26 cellular contexts compared by ENCODE assay signal in genomic region chr3:87359807-87360206, GRCh38.
DNase-seq lines count a peak whose midpoint lies in the region; ATAC-seq and TF ChIP-seq lines count a peak whose summit lies in the region.
"Had no signal": no experiment of that assay in that cellular context is flagged by ENCODE, and none has a peak within 500 bp of the region (broad histone marks: within the 10 kb centered on the region; RNA-seq: fewer than 3 reads in every experiment).

No MANE protein-coding gene starts in this region.

- in situ Hi-C loops in T47D (cut with HindIII; ENCODE audit: low pct_unique_long_range_greater_than_20kb, low sequenced_read_pairs) (no loop called here), mammary epithelial cell (cut with MboI; ENCODE audit: low sequenced_read_pairs in 2 of 2) (no loop called here)

- no peaks in the 10 kb centered on the region for H3K27me3 ChIP-seq in mammary epithelial cell (ENCODE audit: insufficient read depth, low read length)
- no peaks in the 10 kb centered on the region for H3K27me3 ChIP-seq in upper lobe of right lung
- H3K27me3 ChIP-seq: dorsolateral prefrontal cortex had no signal

- no peaks in the 10 kb centered on the region for H3K79me2 ChIP-seq in mammary epithelial cell (ENCODE audit: insufficient read depth, low read length)
- H3K79me2 ChIP-seq: parathyroid adenoma had no signal

- H3K27me3 Mint-ChIP-seq in naive thymus-derived CD8-positive, alpha-beta T cell, result no peaks in the 10 kb centered on the region

- H3K4me3 ChIP-seq in mammary epithelial cell (replicated peaks in 1 of 3; ENCODE audit: insufficient read depth in 1 of 3, low read depth in 2 of 3, low read length in 3 of 3) (no peak overlapping the region), upper lobe of right lung (no peak overlapping the region)
- H3K4me3 ChIP-seq: dorsolateral prefrontal cortex, thoracic aorta had no signal

- BruUV-seq in mammary epithelial cell (replicated peaks; lab: Mats Ljungman, UMichigan), result no TSS peak

- TF ChIP-seq CTCF in mammary epithelial cell (conservative IDR thresholded peaks at IDR 0.05 in 1 of 2, IDR thresholded peaks at IDR 0.05 in 1 of 2; ENCODE audit: extremely low read depth in 1 of 2, insufficient read depth in 1 of 2, low read depth in 1 of 2, low read length in 2 of 2), result no peak
- no peak for TF ChIP-seq CTCF in upper lobe of right lung (IDR thresholded peaks at IDR 0.05)

- no peak overlapping the region for H3K9ac ChIP-seq in mammary epithelial cell (ENCODE audit: insufficient read depth, low read length)
- H3K9ac ChIP-seq: KMS-11, parathyroid adenoma had no signal

- ATAC-seq in esophagus mucosa, result peak; percentile 65
- peak; percentile 55 for ATAC-seq in upper lobe of right lung
- ATAC-seq in naive thymus-derived CD8-positive, alpha-beta T cell, result no peak
- ATAC-seq: activated T-cell treated with anti-CD3 and anti-CD28 coated beads, Interleukin-2, amount 50 U/mL, for 4 hours; HCT116; natural killer cell treated with Interleukin-12 subunit alpha and Interleukin-12 subunit beta and Interleukin-15 and Interleukin-18, amount 100 ng/mL, for 72 hours had no signal

- no peaks in the 10 kb centered on the region for H3K36me3 Mint-ChIP-seq in naive thymus-derived CD8-positive, alpha-beta T cell
- H3K36me3 Mint-ChIP-seq: CD14-positive monocyte; natural killer cell treated with Interleukin-12 subunit alpha and Interleukin-12 subunit beta and Interleukin-15 and Interleukin-18, amount 100 ng/mL, for 72 hours had no signal

- no peaks in the 10 kb centered on the region for H3K9me3 Mint-ChIP-seq in naive thymus-derived CD8-positive, alpha-beta T cell
- H3K9me3 Mint-ChIP-seq: activated T-cell treated with anti-CD3 and anti-CD28 coated beads, Interleukin-2, amount 50 U/mL, for 4 hours; CD14-positive monocyte; natural killer cell treated with Interleukin-12 subunit alpha and Interleukin-12 subunit beta and Interleukin-15 and Interleukin-18, amount 100 ng/mL, for 72 hours had no signal

- dilution Hi-C loops in mammary epithelial cell (cut with HindIII; ENCODE audit: low sequenced_read_pairs), result no loop called here

- no peaks in the 10 kb centered on the region for H3K4me1 ChIP-seq in mammary epithelial cell (ENCODE audit: insufficient read depth, low read length)
- H3K4me1 ChIP-seq in upper lobe of right lung, result no peaks in the 10 kb centered on the region
- H3K4me1 ChIP-seq: parathyroid adenoma had no signal

- no peak overlapping the region for H2AFZ ChIP-seq in mammary epithelial cell (ENCODE audit: low read depth, low read length)
- H2AFZ ChIP-seq: parathyroid adenoma had no signal

- H3K4me3 Mint-ChIP-seq in naive thymus-derived CD8-positive, alpha-beta T cell, result no peak overlapping the region
- H3K4me3 Mint-ChIP-seq: activated T-cell treated with anti-CD3 and anti-CD28 coated beads, Interleukin-2, amount 50 U/mL, for 4 hours; CD14-positive monocyte; natural killer cell treated with Interleukin-12 subunit alpha and Interleukin-12 subunit beta and Interleukin-15 and Interleukin-18, amount 100 ng/mL, for 72 hours had no signal

- H3K4me1 Mint-ChIP-seq in naive thymus-derived CD8-positive, alpha-beta T cell, result no peaks in the 10 kb centered on the region
- H3K4me1 Mint-ChIP-seq: CD14-positive monocyte had no signal

- H3K4me2 ChIP-seq in mammary epithelial cell (ENCODE audit: insufficient read depth, low read depth, low read length), result no peak overlapping the region
- H3K4me2 ChIP-seq: KMS-11 had no signal

- DNase-seq in T47D (ENCODE audit: low read depth in 1 of 2, low spot score in 1 of 2) (peak; percentile 21 to 89), mammary epithelial cell (no peak), NCI-H2171 (lab: John Stamatoyannopoulos, UW) (peak; percentile 24), upper lobe of right lung (no peak), NCI-H2081 (lab: John Stamatoyannopoulos, UW) (no peak), hepatic stellate cell (ENCODE audit: low spot score) (no peak)
- DNase-seq in naive thymus-derived CD8-positive, alpha-beta T cell, result no peak
- DNase-seq: activated CD4-positive, alpha-beta T cell treated with anti-CD3 and anti-CD28 coated beads for 1 hour; activated CD8-positive, alpha-beta memory T cell treated with anti-CD3 and anti-CD28 coated beads for 24 hours; activated naive CD4-positive, alpha-beta T cell treated with Interleukin-2 at 50 U/mL for 16 hours; activated T-cell treated with anti-CD3 and anti-CD28 coated beads, Interleukin-2, amount 50 U/mL, for 4 hours; amniotic stem cell; foreskin melanocyte; mesendoderm; NCI-H1048; NCI-H226; T-helper 9 cell had no signal

- POLR2A ChIA-PET in naive thymus-derived CD8-positive, alpha-beta T cell (lab: Charles Lee), result no interaction called here

- CTCF ChIA-PET in mammary epithelial cell (lab: Charles Lee; ENCODE audit: low non-redundant PET), result no interaction called here

- WGBS in mammary epithelial cell (ENCODE audit: low coverage, missing lambda C conversion rate), result 63% methylated on average over 2 of the region's 2 CpGs

- H3K27ac Mint-ChIP-seq in naive thymus-derived CD8-positive, alpha-beta T cell, result no peak overlapping the region
- H3K27ac Mint-ChIP-seq: natural killer cell treated with Interleukin-12 subunit alpha and Interleukin-12 subunit beta and Interleukin-15 and Interleukin-18, amount 100 ng/mL, for 72 hours had no signal

- H3K9me3 ChIP-seq in mammary epithelial cell (replicated peaks; ENCODE audit: insufficient read depth, low read length) (no peaks in the 10 kb centered on the region), upper lobe of right lung (no peaks in the 10 kb centered on the region)
- H3K9me3 ChIP-seq: thoracic aorta had no signal

- H3K27ac ChIP-seq in mammary epithelial cell (ENCODE audit: insufficient read depth, low read depth, low read length) (no peak overlapping the region), upper lobe of right lung (no peak overlapping the region)
- H3K27ac ChIP-seq: dorsolateral prefrontal cortex, epithelial cell of prostate, KMS-11, parathyroid adenoma, thoracic aorta had no signal

- intact Hi-C loops in mammary epithelial cell (cut with micrococcal nuclease), result no loop called here
- intact Hi-C loops in upper lobe of right lung (cut with DNase I), result no loop called here

- H3K36me3 ChIP-seq in mammary epithelial cell (ENCODE audit: insufficient read depth, low read length), result no peaks in the 10 kb centered on the region
- no peaks in the 10 kb centered on the region for H3K36me3 ChIP-seq in upper lobe of right lung
- H3K36me3 ChIP-seq: thoracic aorta had no signal

- H4K20me1 ChIP-seq in mammary epithelial cell (ENCODE audit: insufficient read depth, low read length), result no peaks in the 10 kb centered on the region

Comparison
In these comparisons a context has a peak if more than half of its experiments do, and no peak if none do; other contexts are left out.
1. DNase-seq: peak in T47D (2 of 2) and NCI-H2171 (single experiment); none in mammary epithelial cell (single experiment), upper lobe of right lung (single experiment), naive thymus-derived CD8-positive, alpha-beta T cell (0 of 10), NCI-H2081 (0 of 2) and hepatic stellate cell (single experiment).
2. ATAC-seq: peak in esophagus mucosa (single experiment) and upper lobe of right lung (single experiment); none in naive thymus-derived CD8-positive, alpha-beta T cell (0 of 2).